27 cellular contexts compared by ENCODE assay signal in genomic region chr13:91417660-91418325, GRCh38. TPM values are rescaled to one million over a fixed set of nuclear protein-coding genes. Genes with fewer than 3 reads are reported as not detected.
DNase-seq lines count a peak whose midpoint lies in the region; ATAC-seq and TF ChIP-seq lines count a peak whose summit lies in the region.
"Had no signal": no experiment of that assay in that cellular context is flagged by ENCODE, and none has a peak within 500 bp of the region (broad histone marks: within the 10 kb centered on the region; RNA-seq: fewer than 3 reads in every experiment).

No MANE protein-coding gene starts in this region.

- H3K9me3 ChIP-seq in BLaER1: no peaks in the 10 kb centered on the region
- no peaks in the 10 kb centered on the region for H3K9me3 ChIP-seq in SK-N-SH

- ATAC-seq in GM18868 (IDR thresholded peaks at IDR 0.05; ENCODE audit: unreplicated experiment): peak; percentile 80
- peak; percentile 57 for ATAC-seq in HG02885 (IDR thresholded peaks at IDR 0.05; ENCODE audit: poor library complexity, unreplicated experiment)
- ATAC-seq in effector memory CD8-positive, alpha-beta T cell (replicated peaks): peak; percentile 14
- ATAC-seq in HG02884 (IDR thresholded peaks at IDR 0.05; ENCODE audit: unreplicated experiment): no peak
- ATAC-seq in activated CD8-positive, alpha-beta memory T cell treated with anti-CD3 and anti-CD28 coated beads, Interleukin-2, amount 10 ng/mL, durations not matched to agents 7 days and 5 days: no peak
- ATAC-seq: esophagus mucosa had no signal

- CTCF ChIA-PET in activated CD8-positive, alpha-beta memory T cell treated with anti-CD3 and anti-CD28 coated beads, Interleukin-2, amount 10 ng/mL, durations not matched to agents 7 days and 5 days (lab: Charles Lee): no interaction called here
- CTCF ChIA-PET in SK-N-SH (lab: Yijun Ruan, JAX): interaction anchor here (1.3 kb wide), 1 partner anchor 304 kb away, joined by 3 read pairs; no protein-coding TSS in a partner anchor

- POLR2A ChIA-PET in SK-N-SH (lab: Yijun Ruan, JAX): no interaction called here

- no peaks in the 10 kb centered on the region for H3K9me3 Mint-ChIP-seq in effector memory CD8-positive, alpha-beta T cell
- H3K9me3 Mint-ChIP-seq in activated CD8-positive, alpha-beta memory T cell treated with anti-CD3 and anti-CD28 coated beads, Interleukin-2, amount 10 ng/mL, durations not matched to agents 7 days and 5 days (ENCODE audit: low read depth): no peaks in the 10 kb centered on the region
- H3K9me3 Mint-ChIP-seq: memory B cell; T-helper 2 cell treated with Interferon-gamma antibody and Interleukin-4, amounts not matched to agents 5 μg/mL and 100 μg/mL, for 36 hours had no signal

- H3K36me3 ChIP-seq in BLaER1 (no peaks in the 10 kb centered on the region), SK-N-SH (replicated peaks in 1 of 2; ENCODE audit: control insufficient read depth in 1 of 2, insufficient read depth in 2 of 2, low read length in 1 of 2) (no peaks in the 10 kb centered on the region)
- H3K36me3 ChIP-seq: brain microvascular endothelial cell, WERI-Rb-1 had no signal

- no peaks in the 10 kb centered on the region for H3K9me2 ChIP-seq in SK-N-SH

- H3K27me3 Mint-ChIP-seq in effector memory CD8-positive, alpha-beta T cell: peaks cover 0 to 23% of the 10 kb centered on the region in 2 donors
- H3K27me3 Mint-ChIP-seq in activated CD8-positive, alpha-beta memory T cell treated with anti-CD3 and anti-CD28 coated beads, Interleukin-2, amount 10 ng/mL, durations not matched to agents 7 days and 5 days: peaks cover 20% of the 10 kb centered on the region

- peaks cover 12% of the 10 kb centered on the region; the same call in 1 of the 2 replicates for H3K4me1 ChIP-seq in BLaER1
- H3K4me1 ChIP-seq in SK-N-SH (ENCODE audit: control insufficient read depth in 1 of 2, insufficient read depth in 2 of 2, low read depth in 1 of 2, low read length in 1 of 2): no peaks in the 10 kb centered on the region

- H3K36me3 Mint-ChIP-seq in effector memory CD8-positive, alpha-beta T cell (ENCODE audit: insufficient read depth): no peaks in the 10 kb centered on the region
- H3K36me3 Mint-ChIP-seq in activated CD8-positive, alpha-beta memory T cell treated with anti-CD3 and anti-CD28 coated beads, Interleukin-2, amount 10 ng/mL, durations not matched to agents 7 days and 5 days: no peaks in the 10 kb centered on the region
- H3K36me3 Mint-ChIP-seq: memory B cell had no signal

- H3K27ac ChIP-seq in BLaER1: no peak overlapping the region
- no peak overlapping the region for H3K27ac ChIP-seq in SK-N-SH (ENCODE audit: low read depth in 2 of 2, low read length in 1 of 2)
- H3K27ac ChIP-seq: brain microvascular endothelial cell, hepatocyte, WERI-Rb-1 had no signal

- no peak overlapping the region for H3K27ac Mint-ChIP-seq in effector memory CD8-positive, alpha-beta T cell
- H3K27ac Mint-ChIP-seq in activated CD8-positive, alpha-beta memory T cell treated with anti-CD3 and anti-CD28 coated beads, Interleukin-2, amount 10 ng/mL, durations not matched to agents 7 days and 5 days: no peak overlapping the region
- H3K27ac Mint-ChIP-seq: memory B cell; T-helper 2 cell treated with Interferon-gamma antibody and Interleukin-4, amounts not matched to agents 5 μg/mL and 100 μg/mL, for 36 hours had no signal

- no peak overlapping the region for H2AFZ ChIP-seq in SK-N-SH (ENCODE audit: low read depth)
- H2AFZ ChIP-seq: hepatocyte had no signal

- H3F3A ChIP-seq in SK-N-SH (replicated peaks; ENCODE audit: insufficient read depth): no peaks in the 10 kb centered on the region

- H3K4me1 Mint-ChIP-seq in effector memory CD8-positive, alpha-beta T cell (ENCODE audit: low read depth in 2 of 2): no peaks in the 10 kb centered on the region
- peaks cover 3% of the 10 kb centered on the region for H3K4me1 Mint-ChIP-seq in activated CD8-positive, alpha-beta memory T cell treated with anti-CD3 and anti-CD28 coated beads, Interleukin-2, amount 10 ng/mL, durations not matched to agents 7 days and 5 days
- H3K4me1 Mint-ChIP-seq: memory B cell had no signal

- no peaks in the 10 kb centered on the region for H3K27me3 ChIP-seq in BLaER1
- no peaks in the 10 kb centered on the region for H3K27me3 ChIP-seq in SK-N-SH (ENCODE audit: insufficient read depth)
- H3K27me3 ChIP-seq: brain microvascular endothelial cell, hepatocyte had no signal

- TF ChIP-seq EP300 in SK-N-SH (IDR thresholded peaks at IDR 0.05; ENCODE audit: borderline replicate concordance in 1 of 2, low read depth in 1 of 2, low read length in 1 of 2): no peak

- no peak for TF ChIP-seq RAD21 in SK-N-SH (IDR thresholded peaks at IDR 0.05; ENCODE audit: low read length)

- H3K4me3 ChIP-seq in BLaER1: no peak overlapping the region
- no peak overlapping the region for H3K4me3 ChIP-seq in SK-N-SH (ENCODE audit: low read depth in 2 of 2, low read length in 1 of 2)
- H3K4me3 ChIP-seq: hepatocyte had no signal

- H3K4me2 ChIP-seq in BLaER1: peak overlapping the region; percentile 13; the same call in 1 of the 2 replicates
- no peak overlapping the region for H3K4me2 ChIP-seq in SK-N-SH
- H3K4me2 ChIP-seq: hepatocyte had no signal

- no peaks in the 10 kb centered on the region for H3K79me2 ChIP-seq in SK-N-SH (ENCODE audit: insufficient read depth)
- H3K79me2 ChIP-seq: hepatocyte had no signal

- no peak for DNase-seq in effector memory CD8-positive, alpha-beta T cell
- DNase-seq in pons (ENCODE audit: low spot score) (no peak), SK-N-SH (no peak)
- DNase-seq in activated CD8-positive, alpha-beta memory T cell treated with anti-CD3 and anti-CD28 coated beads, Interleukin-2, amount 10 ng/mL, durations not matched to agents 7 days and 5 days: no peak
- DNase-seq: activated CD4-positive, alpha-beta T cell treated with anti-CD3 and anti-CD28 coated beads, Interleukin-2, amount 50 U/mL, for 4 hours; activated gamma-delta T cell; brain microvascular endothelial cell; DMS53; effector memory CD4-positive, alpha-beta T cell; foreskin melanocyte; GDM1; GOT3; NCI-H1694 treated with DMSO at 0.1 percent for 48 hours; nucleus accumbens; RPMI8226; small intestine; stimulated activated CD4-positive, alpha-beta T cell treated with anti-CD3 and anti-CD28 coated beads, Interleukin-2, amount 100 ng/mL, for 24 hours; stimulated activated naive CD4-positive, alpha-beta T cell; WERI-Rb-1 had no signal

- 37% methylated on average over 6 of the region's 6 CpGs for WGBS in SK-N-SH (ENCODE audit: low lambda C conversion rate)

- H3K4me3 Mint-ChIP-seq in effector memory CD8-positive, alpha-beta T cell: no peak overlapping the region
- no peak overlapping the region for H3K4me3 Mint-ChIP-seq in activated CD8-positive, alpha-beta memory T cell treated with anti-CD3 and anti-CD28 coated beads, Interleukin-2, amount 10 ng/mL, durations not matched to agents 7 days and 5 days
- H3K4me3 Mint-ChIP-seq: memory B cell; T-helper 2 cell treated with Interferon-gamma antibody and Interleukin-4, amounts not matched to agents 5 μg/mL and 100 μg/mL, for 36 hours had no signal

- H3K9ac ChIP-seq in BLaER1 (no peak overlapping the region), SK-N-SH (no peak overlapping the region)

- no peak for TF ChIP-seq CTCF in SK-N-SH (IDR thresholded peaks at IDR 0.05)

- H4K20me1 ChIP-seq in BLaER1 (no peaks in the 10 kb centered on the region), SK-N-SH (ENCODE audit: insufficient read depth) (no peaks in the 10 kb centered on the region)

TF ChIP-seq in SK-N-SH, 30 proteins besides CTCF, POLR2A, EP300 and RAD21:
- no peak for TF ChIP-seq TCF12 (IDR thresholded peaks at IDR 0.05)
- no peak for TF ChIP-seq MAX (IDR thresholded peaks at IDR 0.05; ENCODE audit: low read depth)
- TF ChIP-seq IRF3 (IDR thresholded peaks at IDR 0.05; ENCODE audit: low read depth, low read length): no peak
- no peak for TF ChIP-seq GABPA (IDR thresholded peaks at IDR 0.05; ENCODE audit: low read depth)
- no peak for TF ChIP-seq JUND (IDR thresholded peaks at IDR 0.05)
- no peak for TF ChIP-seq MEF2A (IDR thresholded peaks at IDR 0.05; ENCODE audit: borderline replicate concordance, low read depth)
- TF ChIP-seq NRF1 (IDR thresholded peaks at IDR 0.05; ENCODE audit: low read depth, low read length): no peak
- TF ChIP-seq SMC3 (IDR thresholded peaks at IDR 0.05; ENCODE audit: low read depth, low read length): no peak
- no peak for TF ChIP-seq NFIC (IDR thresholded peaks at IDR 0.05; ENCODE audit: borderline replicate concordance)
- no peak for TF ChIP-seq CHD2 (IDR thresholded peaks at IDR 0.05; ENCODE audit: low read length, partially characterized antibody)
- no peak for TF ChIP-seq MXI1 (IDR thresholded peaks at IDR 0.05; ENCODE audit: low read depth, low read length)
- no peak for TF ChIP-seq PBX3 (IDR thresholded peaks at IDR 0.05)
- TF ChIP-seq RFX5 (IDR thresholded peaks at IDR 0.05; ENCODE audit: low read length): no peak

RNA-seq across cellular contexts. Expression of gene GPC5, which starts 19.4 kb away (rescaled TPM):
- total RNA-seq in activated CD8-positive, alpha-beta memory T cell treated with anti-CD3 and anti-CD28 coated beads, Interleukin-2, amount 10 ng/mL, durations not matched to agents 7 days and 5 days: not detected
- 0.03 and 0.26 TPM in 2 replicates for polyA plus RNA-seq in SK-N-SH (2012; rRNA removed)
- polyA plus RNA-seq in SK-N-SH (2012; cell fraction: cytosol; rRNA removed): 0.09 and 0.10 TPM in 2 replicates
- 0.15 and 0.23 TPM in 2 replicates for polyA plus RNA-seq in SK-N-SH (2012; cell fraction: nucleus; rRNA removed)
- total RNA-seq: esophagus mucosa had no signal

Comparison
In these comparisons a context has a peak if more than half of its experiments do, and no peak if none do; other contexts are left out.
1. ATAC-seq: peak in GM18868 (single experiment), HG02885 (single experiment) and effector memory CD8-positive, alpha-beta T cell (single experiment); none in HG02884 (single experiment) and activated CD8-positive, alpha-beta memory T cell treated with anti-CD3 and anti-CD28 coated beads, Interleukin-2, amount 10 ng/mL, durations not matched to agents 7 days and 5 days (single experiment).